In genomic region chr12:64660237-64661018, GRCh38 we compare ENCODE assay signal across 1 cellular context.
TF ChIP-seq lines count a peak whose summit lies in the region.

No MANE protein-coding gene starts in this region.

TF ChIP-seq in GM12878, 131 proteins besides CTCF, POLR2A, EP300 and RAD21 (continued from another document and continues in another):
- TF ChIP-seq, protein P1, sequence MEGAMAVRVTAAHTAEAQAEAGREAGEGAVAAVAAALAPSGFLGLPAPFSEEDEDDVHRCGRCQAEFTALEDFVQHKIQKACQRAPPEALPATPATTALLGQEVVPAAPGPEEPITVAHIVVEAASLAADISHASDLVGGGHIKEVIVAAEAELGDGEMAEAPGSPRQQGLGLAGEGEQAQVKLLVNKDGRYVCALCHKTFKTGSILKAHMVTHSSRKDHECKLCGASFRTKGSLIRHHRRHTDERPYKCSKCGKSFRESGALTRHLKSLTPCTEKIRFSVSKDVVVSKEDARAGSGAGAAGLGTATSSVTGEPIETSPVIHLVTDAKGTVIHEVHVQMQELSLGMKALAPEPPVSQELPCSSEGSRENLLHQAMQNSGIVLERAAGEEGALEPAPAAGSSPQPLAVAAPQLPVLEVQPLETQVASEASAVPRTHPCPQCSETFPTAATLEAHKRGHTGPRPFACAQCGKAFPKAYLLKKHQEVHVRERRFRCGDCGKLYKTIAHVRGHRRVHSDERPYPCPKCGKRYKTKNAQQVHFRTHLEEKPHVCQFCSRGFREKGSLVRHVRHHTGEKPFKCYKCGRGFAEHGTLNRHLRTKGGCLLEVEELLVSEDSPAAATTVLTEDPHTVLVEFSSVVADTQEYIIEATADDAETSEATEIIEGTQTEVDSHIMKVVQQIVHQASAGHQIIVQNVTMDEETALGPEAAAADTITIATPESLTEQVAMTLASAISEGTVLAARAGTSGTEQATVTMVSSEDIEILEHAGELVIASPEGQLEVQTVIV (IDR thresholded peaks at IDR 0.05; ENCODE audit: borderline replicate concordance, partially characterized antibody), result no peak
- TF ChIP-seq RFX5 (IDR thresholded peaks at IDR 0.05; ENCODE audit: low read depth, low read length) (no peak), JUND (IDR thresholded peaks at IDR 0.05; ENCODE audit: low read depth, low read length) (peak; percentile 88), HDAC2 (IDR thresholded peaks at IDR 0.05) (no peak), CBX5 (IDR thresholded peaks at IDR 0.05; ENCODE audit: low read depth) (no peak), YY1 (IDR thresholded peaks at IDR 0.05; ENCODE audit: low read depth, low read length) (no peak), MYC (IDR thresholded peaks at IDR 0.05; ENCODE audit: insufficient read depth, insufficient read length, insufficient replicate concordance, low read length, severe bottlenecking) (no peak), POLR2AphosphoS5 (IDR thresholded peaks at IDR 0.05; ENCODE audit: low read length) (no peak), ZSCAN29 (IDR thresholded peaks at IDR 0.05) (no peak), TBL1XR1 (IDR thresholded peaks at IDR 0.05; ENCODE audit: low read depth, low read length) (0 out of 2 replicates have a peak, but pooled peaks have one; percentile 16), RELA (IDR thresholded peaks at IDR 0.05; ENCODE audit: borderline replicate concordance, partially characterized antibody) (no peak), GABPA (IDR thresholded peaks at IDR 0.05; ENCODE audit: low read depth) (peak; percentile 21; the same call in 1 of the 2 replicates), SIX5 (IDR thresholded peaks at IDR 0.05; ENCODE audit: low read depth, low read length, severe bottlenecking) (peak; percentile 2), HCFC1 (IDR thresholded peaks at IDR 0.05; ENCODE audit: low read length) (no peak), MXI1 (IDR thresholded peaks at IDR 0.05; ENCODE audit: low read depth, low read length) (no peak), EED (IDR thresholded peaks at IDR 0.05; ENCODE audit: low read depth) (peak; percentile 99), ZNF687 (IDR thresholded peaks at IDR 0.05) (no peak; the same call in 1 of the 2 replicates), ATF7 (IDR thresholded peaks at IDR 0.05; ENCODE audit: low read depth) (no peak), JUNB (IDR thresholded peaks at IDR 0.05) (peak; percentile 100), ESRRA (IDR thresholded peaks at IDR 0.05; ENCODE audit: low read length) (no peak), FOS (IDR thresholded peaks at IDR 0.05; ENCODE audit: borderline replicate concordance, extremely low read depth, insufficient read length) (no peak), RBBP5 (conservative IDR thresholded peaks at IDR 0.05) (no peak), BMI1 (IDR thresholded peaks at IDR 0.05; ENCODE audit: borderline replicate concordance) (no peak), PAX8 (IDR thresholded peaks at IDR 0.05) (no peak), E2F8 (IDR thresholded peaks at IDR 0.05; ENCODE audit: low read depth, partially characterized antibody) (no peak), POLR2AphosphoS2 (IDR thresholded peaks at IDR 0.05; ENCODE audit: low read depth, low read length) (no peak), ZNF24 (IDR thresholded peaks at IDR 0.05) (peak; percentile 40; the same call in 1 of the 2 replicates), IRF4 (IDR thresholded peaks at IDR 0.05; ENCODE audit: low read depth, low read length) (peak; percentile 98), RUNX3 (IDR thresholded peaks at IDR 0.05; ENCODE audit: low read length) (peak; percentile 21; the same call in 1 of the 2 replicates), MEF2A (IDR thresholded peaks at IDR 0.05; ENCODE audit: insufficient read depth, low read depth, low read length) (0 out of 2 replicates have a peak, but pooled peaks have one; percentile 47), SREBF2 (IDR thresholded peaks at IDR 0.05; ENCODE audit: low read length) (no peak), SIN3A (IDR thresholded peaks at IDR 0.05; ENCODE audit: low read depth, low read length) (no peak), NR2C2 (IDR thresholded peaks at IDR 0.05; ENCODE audit: borderline replicate concordance, control insufficient read depth, insufficient read length, low read depth) (no peak), DPF2 (IDR thresholded peaks at IDR 0.05) (peak; percentile 89), NFIC (IDR thresholded peaks at IDR 0.05; ENCODE audit: low read depth, low read length) (peak; percentile 94), FOXM1 (IDR thresholded peaks at IDR 0.05; ENCODE audit: low read depth, low read length) (peak; percentile 64; the same call in 1 of the 2 replicates), SUPT20H (IDR thresholded peaks at IDR 0.05; ENCODE audit: borderline replicate concordance, control insufficient read depth, low read depth, low read length) (no peak), MLLT1 (IDR thresholded peaks at IDR 0.05) (no peak), POU2F2 (IDR thresholded peaks at IDR 0.05; ENCODE audit: borderline replicate concordance, low read depth, low read length) (no peak), CHD1 (IDR thresholded peaks at IDR 0.05; ENCODE audit: low read depth, low read length) (no peak), MAX (IDR thresholded peaks at IDR 0.05; ENCODE audit: low read depth, low read length) (no peak), IKZF2 (IDR thresholded peaks at IDR 0.05) (peak; percentile 98), KAT2A (conservative IDR thresholded peaks at IDR 0.05; ENCODE audit: control insufficient read depth, low read depth, low read length) (no peak)
- TF ChIP-seq, protein P2, sequence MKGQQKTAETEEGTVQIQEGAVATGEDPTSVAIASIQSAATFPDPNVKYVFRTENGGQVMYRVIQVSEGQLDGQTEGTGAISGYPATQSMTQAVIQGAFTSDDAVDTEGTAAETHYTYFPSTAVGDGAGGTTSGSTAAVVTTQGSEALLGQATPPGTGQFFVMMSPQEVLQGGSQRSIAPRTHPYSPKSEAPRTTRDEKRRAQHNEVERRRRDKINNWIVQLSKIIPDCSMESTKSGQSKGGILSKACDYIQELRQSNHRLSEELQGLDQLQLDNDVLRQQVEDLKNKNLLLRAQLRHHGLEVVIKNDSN (IDR thresholded peaks at IDR 0.05; ENCODE audit: borderline replicate concordance, extremely low read length, insufficient read depth, low read depth, low read length), result no peak
- TF ChIP-seq, protein P3, sequence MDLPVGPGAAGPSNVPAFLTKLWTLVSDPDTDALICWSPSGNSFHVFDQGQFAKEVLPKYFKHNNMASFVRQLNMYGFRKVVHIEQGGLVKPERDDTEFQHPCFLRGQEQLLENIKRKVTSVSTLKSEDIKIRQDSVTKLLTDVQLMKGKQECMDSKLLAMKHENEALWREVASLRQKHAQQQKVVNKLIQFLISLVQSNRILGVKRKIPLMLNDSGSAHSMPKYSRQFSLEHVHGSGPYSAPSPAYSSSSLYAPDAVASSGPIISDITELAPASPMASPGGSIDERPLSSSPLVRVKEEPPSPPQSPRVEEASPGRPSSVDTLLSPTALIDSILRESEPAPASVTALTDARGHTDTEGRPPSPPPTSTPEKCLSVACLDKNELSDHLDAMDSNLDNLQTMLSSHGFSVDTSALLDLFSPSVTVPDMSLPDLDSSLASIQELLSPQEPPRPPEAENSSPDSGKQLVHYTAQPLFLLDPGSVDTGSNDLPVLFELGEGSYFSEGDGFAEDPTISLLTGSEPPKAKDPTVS (IDR thresholded peaks at IDR 0.05; ENCODE audit: low read depth, low read length), result no peak
- TF ChIP-seq, protein P4, sequence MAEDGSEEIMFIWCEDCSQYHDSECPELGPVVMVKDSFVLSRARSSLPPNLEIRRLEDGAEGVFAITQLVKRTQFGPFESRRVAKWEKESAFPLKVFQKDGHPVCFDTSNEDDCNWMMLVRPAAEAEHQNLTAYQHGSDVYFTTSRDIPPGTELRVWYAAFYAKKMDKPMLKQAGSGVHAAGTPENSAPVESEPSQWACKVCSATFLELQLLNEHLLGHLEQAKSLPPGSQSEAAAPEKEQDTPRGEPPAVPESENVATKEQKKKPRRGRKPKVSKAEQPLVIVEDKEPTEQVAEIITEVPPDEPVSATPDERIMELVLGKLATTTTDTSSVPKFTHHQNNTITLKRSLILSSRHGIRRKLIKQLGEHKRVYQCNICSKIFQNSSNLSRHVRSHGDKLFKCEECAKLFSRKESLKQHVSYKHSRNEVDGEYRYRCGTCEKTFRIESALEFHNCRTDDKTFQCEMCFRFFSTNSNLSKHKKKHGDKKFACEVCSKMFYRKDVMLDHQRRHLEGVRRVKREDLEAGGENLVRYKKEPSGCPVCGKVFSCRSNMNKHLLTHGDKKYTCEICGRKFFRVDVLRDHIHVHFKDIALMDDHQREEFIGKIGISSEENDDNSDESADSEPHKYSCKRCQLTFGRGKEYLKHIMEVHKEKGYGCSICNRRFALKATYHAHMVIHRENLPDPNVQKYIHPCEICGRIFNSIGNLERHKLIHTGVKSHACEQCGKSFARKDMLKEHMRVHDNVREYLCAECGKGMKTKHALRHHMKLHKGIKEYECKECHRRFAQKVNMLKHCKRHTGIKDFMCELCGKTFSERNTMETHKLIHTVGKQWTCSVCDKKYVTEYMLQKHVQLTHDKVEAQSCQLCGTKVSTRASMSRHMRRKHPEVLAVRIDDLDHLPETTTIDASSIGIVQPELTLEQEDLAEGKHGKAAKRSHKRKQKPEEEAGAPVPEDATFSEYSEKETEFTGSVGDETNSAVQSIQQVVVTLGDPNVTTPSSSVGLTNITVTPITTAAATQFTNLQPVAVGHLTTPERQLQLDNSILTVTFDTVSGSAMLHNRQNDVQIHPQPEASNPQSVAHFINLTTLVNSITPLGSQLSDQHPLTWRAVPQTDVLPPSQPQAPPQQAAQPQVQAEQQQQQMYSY (CRISPR knock-in tag; IDR thresholded peaks at IDR 0.05), result 0 out of 2 replicates have a peak, but pooled peaks have one; percentile 6
- TF ChIP-seq, protein P5, sequence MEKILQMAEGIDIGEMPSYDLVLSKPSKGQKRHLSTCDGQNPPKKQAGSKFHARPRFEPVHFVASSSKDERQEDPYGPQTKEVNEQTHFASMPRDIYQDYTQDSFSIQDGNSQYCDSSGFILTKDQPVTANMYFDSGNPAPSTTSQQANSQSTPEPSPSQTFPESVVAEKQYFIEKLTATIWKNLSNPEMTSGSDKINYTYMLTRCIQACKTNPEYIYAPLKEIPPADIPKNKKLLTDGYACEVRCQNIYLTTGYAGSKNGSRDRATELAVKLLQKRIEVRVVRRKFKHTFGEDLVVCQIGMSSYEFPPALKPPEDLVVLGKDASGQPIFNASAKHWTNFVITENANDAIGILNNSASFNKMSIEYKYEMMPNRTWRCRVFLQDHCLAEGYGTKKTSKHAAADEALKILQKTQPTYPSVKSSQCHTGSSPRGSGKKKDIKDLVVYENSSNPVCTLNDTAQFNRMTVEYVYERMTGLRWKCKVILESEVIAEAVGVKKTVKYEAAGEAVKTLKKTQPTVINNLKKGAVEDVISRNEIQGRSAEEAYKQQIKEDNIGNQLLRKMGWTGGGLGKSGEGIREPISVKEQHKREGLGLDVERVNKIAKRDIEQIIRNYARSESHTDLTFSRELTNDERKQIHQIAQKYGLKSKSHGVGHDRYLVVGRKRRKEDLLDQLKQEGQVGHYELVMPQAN (conservative IDR thresholded peaks at IDR 0.05), result no peak
